In the genomic region with DNA sequence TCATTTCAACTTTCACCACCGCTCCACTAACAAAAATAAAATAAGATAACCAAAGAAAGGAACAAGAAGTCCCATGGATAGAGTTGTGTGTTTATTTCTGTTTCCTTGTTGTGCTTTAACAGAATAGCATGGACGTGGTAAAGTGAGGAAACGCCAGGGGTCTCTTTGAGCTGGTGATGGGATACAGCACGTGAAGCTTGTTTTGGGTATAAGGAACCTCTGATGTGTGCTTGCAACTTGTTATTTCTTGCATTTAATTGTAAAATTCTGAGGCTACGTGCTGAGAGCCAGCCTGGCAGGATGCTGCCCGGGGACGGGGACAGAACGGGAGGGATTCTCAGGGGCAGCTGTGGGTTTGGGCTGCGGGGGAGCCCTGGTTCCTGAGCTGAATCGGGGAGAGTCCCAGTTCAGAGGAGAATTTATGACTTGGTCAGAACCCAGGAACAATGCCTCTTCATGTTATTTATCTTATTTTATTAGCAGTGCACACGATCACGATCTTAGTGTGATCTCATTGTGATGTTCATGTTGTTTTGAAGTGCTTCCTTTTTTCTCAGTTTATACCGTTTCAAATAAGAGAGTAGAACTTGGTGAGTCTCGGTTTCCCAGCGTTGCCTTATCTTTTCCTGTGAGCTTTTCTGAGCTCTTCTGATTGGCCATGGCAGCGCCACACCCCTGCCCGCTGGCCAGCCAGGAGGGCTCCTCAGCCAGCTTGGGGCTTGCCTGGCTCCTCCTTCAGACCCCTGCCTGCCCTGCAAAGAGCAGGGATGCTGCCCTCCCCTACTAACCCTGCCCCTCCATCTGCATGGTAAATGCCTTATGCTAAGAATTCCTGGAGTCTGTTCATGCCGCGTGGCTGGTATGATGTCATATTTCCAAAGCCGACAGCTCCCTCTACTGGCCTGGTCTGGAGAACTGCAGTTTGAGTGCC, we compare ENCODE assay signal across 8 cellular contexts.
A peak's percentile ranks its signal among the peaks of the same experiment; 100 is the strongest.
DNase-seq lines count a peak whose midpoint lies in the region; ATAC-seq, FAIRE-seq and TF ChIP-seq lines count a peak whose summit lies in the region.

No MANE protein-coding gene starts in this region.

- ATAC-seq in HG03442 (IDR thresholded peaks at IDR 0.05; ENCODE audit: unreplicated experiment), result peak; percentile 29
- peak; percentile 81 for ATAC-seq in left colon

- peak; percentile 88 for FAIRE-seq in GM19239 (lab: Jason Lieb, UNC)

- peaks cover 39 to 90% (median 74%) of the 10 kb centered on the region in 10 experiments for H3K4me1 ChIP-seq in BLaER1 treated with 17β-estradiol and CSF1 and Interleukin-3, amounts not matched to agents 10 nM and 100 nM

- TF ChIP-seq CTCF in coronary artery (IDR thresholded peaks at IDR 0.05), result peak; percentile 76

- peak; percentile 65 for DNase-seq in GM19239 (ENCODE audit: insufficient read length, low spot score)
- DNase-seq in NCI-H510A (lab: John Stamatoyannopoulos, UW), result peak; percentile 98
- peak; percentile 83 for DNase-seq in activated CD4-positive, alpha-beta T cell treated with anti-CD3 and anti-CD28 coated beads for 48 hours
- DNase-seq in coronary artery (ENCODE audit: low spot score), result peak; percentile 96
- DNase-seq in left colon, result peak; percentile 75 to 76
- DNase-seq in stimulated activated CD4-positive, alpha-beta T cell treated with anti-CD3 and anti-CD28 coated beads, Interleukin-1b, Interleukin-23, amount 100 ng/mL, for 48 hours, result peak; percentile 72

- peaks cover 0 to 40% (median 19%) of the 10 kb centered on the region in 11 experiments; a peak in 12 of 22 replicates for H3K36me3 ChIP-seq in BLaER1 treated with 17β-estradiol and CSF1 and Interleukin-3, amounts not matched to agents 10 nM and 100 nM

- H3K27ac ChIP-seq in BLaER1 treated with 17β-estradiol and CSF1 and Interleukin-3, amounts not matched to agents 10 nM and 100 nM, result peak overlapping the region in 10 of 11 experiments; percentile 39 to 80 (median 74); a peak in 20 of 22 replicates
- H3K27ac ChIP-seq in coronary artery, result peak overlapping the region; percentile 79 to 80

- H3K4me3 ChIP-seq in BLaER1 treated with 17β-estradiol and CSF1 and Interleukin-3, amounts not matched to agents 10 nM and 100 nM, result peak overlapping the region in 9 of 10 experiments; percentile 39 to 66 (median 49); a peak in 17 of 20 replicates
- peak overlapping the region; percentile 59 for H3K4me3 ChIP-seq in coronary artery

- intact Hi-C loops in left colon (cut with DNase I, micrococcal nuclease), result loop anchor here (5.0 to 10.0 kb wide), 3 partner anchors 173 to 343 kb away; no protein-coding TSS in a partner anchor

- H3K4me2 ChIP-seq in BLaER1 treated with 17β-estradiol and CSF1 and Interleukin-3, amounts not matched to agents 10 nM and 100 nM, result peak overlapping the region; percentile 75 to 96 (median 87)

- no peaks in the 10 kb centered on the region for H3K27me3 ChIP-seq in BLaER1 treated with 17β-estradiol and CSF1 and Interleukin-3, amounts not matched to agents 10 nM and 100 nM

- H3K9me3 ChIP-seq in BLaER1 treated with 17β-estradiol and CSF1 and Interleukin-3, amounts not matched to agents 10 nM and 100 nM (replicated peaks in 1 of 11), result no peaks in the 10 kb centered on the region

- H4K20me1 ChIP-seq in BLaER1 treated with 17β-estradiol and CSF1 and Interleukin-3, amounts not matched to agents 10 nM and 100 nM, result peaks cover 0 to 65% (median 8%) of the 10 kb centered on the region in 11 experiments; a peak in 9 of 22 replicates

- H3K9ac ChIP-seq in BLaER1 treated with 17β-estradiol and CSF1 and Interleukin-3, amounts not matched to agents 10 nM and 100 nM, result peak overlapping the region; percentile 52 to 79 (median 73); a peak in 21 of 22 replicates

Comparison
In these comparisons a context has a peak if more than half of its experiments do, and no peak if none do; other contexts are left out.
1. Peak in every context shown above with its lines: DNase-seq, ATAC-seq, H3K4me3 ChIP-seq and H3K27ac ChIP-seq.